ENCODE assay signal across 9 cellular contexts in genomic region chr6:27650620-27651370, GRCh38.
DNase-seq lines count a peak whose midpoint lies in the region; ATAC-seq and FAIRE-seq lines count a peak whose summit lies in the region.
"Had no signal": no experiment of that assay in that cellular context is flagged by ENCODE, and none has a peak within 500 bp of the region (broad histone marks: within the 10 kb centered on the region; RNA-seq: fewer than 3 reads in every experiment).

No MANE protein-coding gene starts in this region.

- peak overlapping the region; percentile 73 for H3K9ac ChIP-seq in iPS-20b (ENCODE audit: low read depth, low read length)

- no peaks in the 10 kb centered on the region for H3K36me3 Mint-ChIP-seq in activated CD8-positive, alpha-beta T cell treated with anti-CD3 and anti-CD28 coated beads, Interleukin-2, amount 10 ng/mL, durations not matched to agents 7 days and 5 days (ENCODE audit: low read depth)

- CTCF ChIA-PET in activated CD8-positive, alpha-beta T cell treated with anti-CD3 and anti-CD28 coated beads, Interleukin-2, amount 10 ng/mL, durations not matched to agents 7 days and 5 days (lab: Charles Lee), result no interaction called here

- no peak for ATAC-seq in activated CD8-positive, alpha-beta T cell treated with anti-CD3 and anti-CD28 coated beads, Interleukin-2, amount 10 ng/mL, durations not matched to agents 7 days and 5 days
- no peak for ATAC-seq in GM19395 (IDR thresholded peaks at IDR 0.05; ENCODE audit: unreplicated experiment)

- H3K27ac ChIP-seq in iPS-20b (ENCODE audit: low read length), result no peak overlapping the region

- POLR2A ChIA-PET in activated CD8-positive, alpha-beta T cell treated with anti-CD3 and anti-CD28 coated beads, Interleukin-2, amount 10 ng/mL, durations not matched to agents 7 days and 5 days (lab: Charles Lee), result no interaction called here

- H3K4me3 Mint-ChIP-seq in activated CD8-positive, alpha-beta T cell treated with anti-CD3 and anti-CD28 coated beads, Interleukin-2, amount 10 ng/mL, durations not matched to agents 7 days and 5 days, result no peak overlapping the region
- H3K4me3 Mint-ChIP-seq: dendritic cell treated with granulocyte-macrophage colony-stimulating factor and Interleukin-4, amounts not matched to agents 40 ng/mL and 50 ng/mL, for 4 days had no signal

- H3K9me3 Mint-ChIP-seq in activated CD8-positive, alpha-beta T cell treated with anti-CD3 and anti-CD28 coated beads, Interleukin-2, amount 10 ng/mL, durations not matched to agents 7 days and 5 days (ENCODE audit: insufficient read depth), result peaks cover 6% of the 10 kb centered on the region

- H3K36me3 ChIP-seq in iPS-20b (ENCODE audit: insufficient read depth, low read depth, low read length), result no peaks in the 10 kb centered on the region

- no peaks in the 10 kb centered on the region for H3K27me3 ChIP-seq in iPS-20b (ENCODE audit: insufficient read depth, low read length)

- H3K4me3 ChIP-seq in iPS-20b (ENCODE audit: low read length), result peak overlapping the region; percentile 96

- peak; percentile 41 for DNase-seq in activated CD4-positive, CD25-positive, alpha-beta regulatory T cell treated with anti-CD3 and anti-CD28 coated beads, Interleukin-2, amount 50 U/mL, for 72 hours
- no peak for DNase-seq in activated CD4-positive, CD25-positive, alpha-beta regulatory T cell (lab: John Stamatoyannopoulos, UW)
- DNase-seq in MV-4-11 (lab: John Stamatoyannopoulos, UW) (peak; percentile 52), urothelium cell line (ENCODE audit: low spot score) (peak; percentile 69), cerebellum (ENCODE audit: low spot score) (no peak)
- peak; percentile 71 for DNase-seq in activated CD8-positive, alpha-beta T cell treated with anti-CD3 and anti-CD28 coated beads, Interleukin-2, amount 10 ng/mL, durations not matched to agents 7 days and 5 days

- H3K4me1 Mint-ChIP-seq in activated CD8-positive, alpha-beta T cell treated with anti-CD3 and anti-CD28 coated beads, Interleukin-2, amount 10 ng/mL, durations not matched to agents 7 days and 5 days (ENCODE audit: low read depth), result peaks cover 22% of the 10 kb centered on the region

- FAIRE-seq in urothelium cell line (lab: Jason Lieb, UNC), result no peak

- no peak overlapping the region for H3K27ac Mint-ChIP-seq in activated CD8-positive, alpha-beta T cell treated with anti-CD3 and anti-CD28 coated beads, Interleukin-2, amount 10 ng/mL, durations not matched to agents 7 days and 5 days
- H3K27ac Mint-ChIP-seq: dendritic cell treated with granulocyte-macrophage colony-stimulating factor and Interleukin-4, amounts not matched to agents 40 ng/mL and 50 ng/mL, for 4 days had no signal

- peaks cover 14% of the 10 kb centered on the region for H3K27me3 Mint-ChIP-seq in activated CD8-positive, alpha-beta T cell treated with anti-CD3 and anti-CD28 coated beads, Interleukin-2, amount 10 ng/mL, durations not matched to agents 7 days and 5 days (ENCODE audit: low read depth)

- H3K9me3 ChIP-seq in iPS-20b (ENCODE audit: insufficient read depth, low read depth, low read length), result no peaks in the 10 kb centered on the region

- H3K4me1 ChIP-seq in iPS-20b (ENCODE audit: insufficient read depth, low read length), result no peaks in the 10 kb centered on the region

Comparison
In these comparisons a context has a peak if more than half of its experiments do, and no peak if none do; other contexts are left out.
1. DNase-seq: peak in activated CD4-positive, CD25-positive, alpha-beta regulatory T cell treated with anti-CD3 and anti-CD28 coated beads, Interleukin-2, amount 50 U/mL, for 72 hours (single experiment), MV-4-11 (single experiment), activated CD8-positive, alpha-beta T cell treated with anti-CD3 and anti-CD28 coated beads, Interleukin-2, amount 10 ng/mL, durations not matched to agents 7 days and 5 days (single experiment) and urothelium cell line (single experiment); none in activated CD4-positive, CD25-positive, alpha-beta regulatory T cell (0 of 4) and cerebellum (single experiment).